ENCODE assay signal across 8 cellular contexts in genomic region chr1:212699839-212700596, GRCh38. TPM values are rescaled to one million over a fixed set of nuclear protein-coding genes. Genes with fewer than 3 reads are reported as not detected.
DNase-seq lines count a peak whose midpoint lies in the region; ATAC-seq and TF ChIP-seq lines count a peak whose summit lies in the region.

A gene with protein sequence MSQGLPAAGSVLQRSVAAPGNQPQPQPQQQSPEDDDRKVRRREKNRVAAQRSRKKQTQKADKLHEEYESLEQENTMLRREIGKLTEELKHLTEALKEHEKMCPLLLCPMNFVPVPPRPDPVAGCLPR (minus strand): TSS chr1:212699840. CDS start chr1:212699762, 78 bp downstream.

- no peaks in the 10 kb centered on the region for H3K36me3 ChIP-seq in trophoblast cell (ENCODE audit: control insufficient read depth in 1 of 2, insufficient read depth in 2 of 2, low read length in 2 of 2)

- H3K14ac ChIP-seq in trophoblast cell (ENCODE audit: low read length) = no peak within 1 kb of the TSS

- intact Hi-C loops in activated T-helper 1 cell treated with anti-CD3 and anti-CD28 coated beads, Interleukin-12 subunit alpha, Interleukin-12 subunit beta, Interleukin-2, Interleukin-4 antibody, amounts not matched to agents 30 ng/mL and 10 ng/mL and 1 ng/mL, durations not matched to agents 14 hours and 24 hours and 36 hours (cut with micrococcal nuclease) = loop anchor here (1.0 to 5.0 kb wide), 10 partner anchors 22 to 315 kb away; partner anchors contain the start of genes ANGEL2, ATF3 and FLVCR1

- no peak within 1 kb of the TSS for H2AK5ac ChIP-seq in trophoblast cell (ENCODE audit: low read length)

- H3K4ac ChIP-seq in trophoblast cell (ENCODE audit: low read depth, low read length) = no peak within 1 kb of the TSS

- H3K4me3 ChIP-seq in trophoblast cell (ENCODE audit: low read depth, low read length) = peak within 1 kb of the TSS; percentile 66

- H3K27ac Mint-ChIP-seq in activated T-helper 1 cell treated with anti-CD3 and anti-CD28 coated beads, Interleukin-12 subunit alpha, Interleukin-12 subunit beta, Interleukin-2, Interleukin-4 antibody, amounts not matched to agents 30 ng/mL and 10 ng/mL and 1 ng/mL, durations not matched to agents 14 hours and 24 hours and 36 hours = peak within 1 kb of the TSS; percentile 73

- no peak within 1 kb of the TSS for H2BK5ac ChIP-seq in trophoblast cell (ENCODE audit: low read depth, low read length, poor library complexity)

- no peak within 1 kb of the TSS for H4K12ac ChIP-seq in trophoblast cell (ENCODE audit: low read depth, low read length)

- no peak within 1 kb of the TSS for H4K91ac ChIP-seq in trophoblast cell (ENCODE audit: low read depth, low read length)

- peak; percentile 78 for DNase-seq in D341Med (ENCODE audit: low spot score)
- peak; percentile 50 for DNase-seq in NCI-H2171 (lab: John Stamatoyannopoulos, UW)
- DNase-seq in activated T-helper 1 cell treated with anti-CD3 and anti-CD28 coated beads, Interleukin-12 subunit alpha, Interleukin-12 subunit beta, Interleukin-2, Interleukin-4 antibody, amounts not matched to agents 30 ng/mL and 10 ng/mL and 1 ng/mL, durations not matched to agents 14 hours and 24 hours and 36 hours (ENCODE audit: low spot score) = peak; percentile 37
- DNase-seq in globus pallidus (ENCODE audit: low spot score) = peak; percentile 9
- peak; percentile 26 to 38 for DNase-seq in trophoblast cell
- DNase-seq in RWPE1 (ENCODE audit: low spot score) = no peak

- no peaks in the 10 kb centered on the region for H3K79me2 ChIP-seq in trophoblast cell (ENCODE audit: control insufficient read depth, insufficient read depth, low read length, poor library complexity)

- POLR2A ChIA-PET in RWPE1 (lab: Yijun Ruan, JAX; ENCODE audit: low non-redundant PET) = no interaction called here

- no peak within 1 kb of the TSS for H2BK120ac ChIP-seq in trophoblast cell (ENCODE audit: insufficient read depth, low read length, poor library complexity)

- no peak within 1 kb of the TSS for H3K23ac ChIP-seq in trophoblast cell (ENCODE audit: low read length)

- H3K79me1 ChIP-seq in trophoblast cell (ENCODE audit: low read length) = no peaks in the 10 kb centered on the region

- CTCF ChIA-PET in RWPE1 (lab: Yijun Ruan, JAX) = interaction anchor here (0.6 to 1.1 kb wide), 3 partner anchors 27 to 567 kb away, joined by 3 to 4 read pairs (median 3); no protein-coding TSS in a partner anchor

- peak within 1 kb of the TSS; percentile 92 for H3K4me2 ChIP-seq in trophoblast cell (ENCODE audit: low read length)

- H3K27ac ChIP-seq in trophoblast cell (ENCODE audit: low read depth, low read length) (no peak within 1 kb of the TSS), RWPE1 (no peak within 1 kb of the TSS)

- H3K9me3 Mint-ChIP-seq in activated T-helper 1 cell treated with anti-CD3 and anti-CD28 coated beads, Interleukin-12 subunit alpha, Interleukin-12 subunit beta, Interleukin-2, Interleukin-4 antibody, amounts not matched to agents 30 ng/mL and 10 ng/mL and 1 ng/mL, durations not matched to agents 14 hours and 24 hours and 36 hours = no peaks in the 10 kb centered on the region

- peaks cover 12% of the 10 kb centered on the region for H3K27me3 Mint-ChIP-seq in activated T-helper 1 cell treated with anti-CD3 and anti-CD28 coated beads, Interleukin-12 subunit alpha, Interleukin-12 subunit beta, Interleukin-2, Interleukin-4 antibody, amounts not matched to agents 30 ng/mL and 10 ng/mL and 1 ng/mL, durations not matched to agents 14 hours and 24 hours and 36 hours (ENCODE audit: insufficient read depth)

- peaks cover 37% of the 10 kb centered on the region for H3K27me3 ChIP-seq in trophoblast cell (ENCODE audit: insufficient read depth, low read length)

- H4K8ac ChIP-seq in trophoblast cell (ENCODE audit: low read depth, low read length) = no peak within 1 kb of the TSS

- ATAC-seq in GM21619 (IDR thresholded peaks at IDR 0.05; ENCODE audit: unreplicated experiment) (peak; percentile 25), GM19324 (IDR thresholded peaks at IDR 0.05; ENCODE audit: low FRiP score, unreplicated experiment) (no peak)

- no peak within 1 kb of the TSS for H3K9ac ChIP-seq in trophoblast cell (ENCODE audit: low read length)

- H3K9me3 ChIP-seq in trophoblast cell (ENCODE audit: insufficient read depth, low read depth, low read length) = peaks cover 3% of the 10 kb centered on the region

- TF ChIP-seq CTCF in RWPE1 (conservative IDR thresholded peaks at IDR 0.05; ENCODE audit: low read depth) = no peak

- peaks cover 57% of the 10 kb centered on the region for H3K4me1 Mint-ChIP-seq in activated T-helper 1 cell treated with anti-CD3 and anti-CD28 coated beads, Interleukin-12 subunit alpha, Interleukin-12 subunit beta, Interleukin-2, Interleukin-4 antibody, amounts not matched to agents 30 ng/mL and 10 ng/mL and 1 ng/mL, durations not matched to agents 14 hours and 24 hours and 36 hours (ENCODE audit: low read depth)

- no peak within 1 kb of the TSS for H2BK12ac ChIP-seq in trophoblast cell (ENCODE audit: low read length)

- H3K18ac ChIP-seq in trophoblast cell (ENCODE audit: low read length) = no peak within 1 kb of the TSS

- H3K4me3 Mint-ChIP-seq in activated T-helper 1 cell treated with anti-CD3 and anti-CD28 coated beads, Interleukin-12 subunit alpha, Interleukin-12 subunit beta, Interleukin-2, Interleukin-4 antibody, amounts not matched to agents 30 ng/mL and 10 ng/mL and 1 ng/mL, durations not matched to agents 14 hours and 24 hours and 36 hours = peak within 1 kb of the TSS; percentile 92

- WGBS in trophoblast cell (ENCODE audit: extremely low coverage, insufficient coverage, insufficient read length) = no CpG with 5 or more reads among the region's 89 CpGs

- H3K36me3 Mint-ChIP-seq in activated T-helper 1 cell treated with anti-CD3 and anti-CD28 coated beads, Interleukin-12 subunit alpha, Interleukin-12 subunit beta, Interleukin-2, Interleukin-4 antibody, amounts not matched to agents 30 ng/mL and 10 ng/mL and 1 ng/mL, durations not matched to agents 14 hours and 24 hours and 36 hours (ENCODE audit: low read depth) = peaks cover 20% of the 10 kb centered on the region

- H2AFZ ChIP-seq in trophoblast cell (ENCODE audit: insufficient read depth, low read length, poor library complexity) = no peak within 1 kb of the TSS

- peaks cover 13 to 14% of the 10 kb centered on the region in 2 experiments for H3K4me1 ChIP-seq in trophoblast cell (ENCODE audit: control insufficient read depth in 1 of 2, insufficient read depth in 2 of 2, low read length in 2 of 2)

RNA-seq across cellular contexts. Expression of the gene that starts here (rescaled TPM):
- 89.8 and 94.9 TPM in 2 replicates for total RNA-seq in activated T-helper 1 cell treated with anti-CD3 and anti-CD28 coated beads, Interleukin-12 subunit alpha, Interleukin-12 subunit beta, Interleukin-2, Interleukin-4 antibody, amounts not matched to agents 30 ng/mL and 10 ng/mL and 1 ng/mL, durations not matched to agents 14 hours and 24 hours and 36 hours
- polyA plus RNA-seq in trophoblast cell (2013) = 1.3 and 1.6 TPM in 2 replicates
